ENCODE assay signal across 8 cellular contexts in the genomic region with DNA sequence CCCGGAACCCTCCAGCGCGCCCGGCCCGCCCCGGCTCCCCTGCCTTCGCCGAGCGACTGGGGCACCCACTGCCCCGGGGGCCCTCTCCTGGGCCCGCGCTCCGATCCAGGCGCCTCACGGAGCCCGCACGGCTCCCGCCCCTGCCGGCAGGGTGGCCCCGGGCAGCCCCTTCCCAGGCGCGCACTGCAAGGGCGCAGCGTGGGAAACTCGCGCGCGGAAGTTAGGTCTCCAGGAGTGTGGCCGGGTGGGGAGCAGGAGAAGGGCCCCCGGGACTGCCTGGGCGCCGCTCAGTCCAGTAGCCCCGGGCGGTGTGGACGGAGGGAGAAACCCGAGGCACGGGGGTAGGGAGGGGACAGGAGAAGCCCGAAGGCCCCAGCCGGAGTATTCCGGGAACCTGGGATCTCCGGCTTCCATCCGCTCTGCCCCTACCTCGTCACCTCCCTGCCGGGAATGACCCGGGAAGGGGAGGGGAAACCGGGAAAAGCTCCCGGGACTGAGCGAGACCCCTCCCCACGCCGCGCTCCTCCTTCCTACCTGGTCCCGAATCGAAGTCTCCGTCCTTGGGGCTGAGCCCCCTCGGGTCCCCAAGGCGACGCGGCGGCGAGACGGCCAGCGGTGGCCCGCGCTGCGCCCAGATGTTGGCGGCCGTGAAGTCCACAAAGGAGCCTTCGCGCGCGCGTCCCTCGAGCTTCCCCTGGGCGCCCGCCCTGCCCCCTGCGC. TPM values are rescaled to one million over a fixed set of nuclear protein-coding genes. Genes with fewer than 3 reads are reported as not detected.
DNase-seq lines count a peak whose midpoint lies in the region; ATAC-seq and TF ChIP-seq lines count a peak whose summit lies in the region.

No MANE protein-coding gene starts in this region.

- peak overlapping the region; percentile 99 for H3K4me2 ChIP-seq in OCI-LY3 (ENCODE audit: low read length)

- TF ChIP-seq CTCF in OCI-LY3 (IDR thresholded peaks at IDR 0.05; ENCODE audit: low read depth, low read length) (no peak), right lobe of liver (IDR thresholded peaks at IDR 0.05) (no peak), suprapubic skin (IDR thresholded peaks at IDR 0.05) (no peak)

- no peaks in the 10 kb centered on the region for H3K9me3 ChIP-seq in OCI-LY3 (ENCODE audit: insufficient read depth, low read length)
- no peaks in the 10 kb centered on the region for H3K9me3 ChIP-seq in right lobe of liver
- H3K9me3 ChIP-seq in suprapubic skin, result no peaks in the 10 kb centered on the region

- H3K36me3 Mint-ChIP-seq in central memory CD8-positive, alpha-beta T cell (ENCODE audit: insufficient read depth), result peaks cover 31% of the 10 kb centered on the region

- H4K20me1 ChIP-seq in OCI-LY3 (ENCODE audit: insufficient read depth, low read length), result peaks cover 48% of the 10 kb centered on the region

- H3K4me3 Mint-ChIP-seq in central memory CD8-positive, alpha-beta T cell, result peak overlapping the region; percentile 80

- no peaks in the 10 kb centered on the region for H3K9me3 Mint-ChIP-seq in central memory CD8-positive, alpha-beta T cell

- TF ChIP-seq POLR2A in right lobe of liver (IDR thresholded peaks at IDR 0.05), result no peak
- no peak for TF ChIP-seq POLR2A in suprapubic skin (IDR thresholded peaks at IDR 0.05)

- peaks cover 45% of the 10 kb centered on the region for H3K36me3 ChIP-seq in OCI-LY3 (replicated peaks; ENCODE audit: low read depth, low read length)
- peaks cover 0 to 18% (median 2%) of the 10 kb centered on the region in 4 donors for H3K36me3 ChIP-seq in right lobe of liver
- peaks cover 12% of the 10 kb centered on the region for H3K36me3 ChIP-seq in suprapubic skin

- H3K27ac Mint-ChIP-seq in central memory CD8-positive, alpha-beta T cell (ENCODE audit: low read depth), result peak overlapping the region; percentile 77

- intact Hi-C loops in right lobe of liver (cut with DNase I), result no loop called here
- intact Hi-C loops in posterior vena cava (cut with DNase I), result loop anchor here in 1 of 2 donors (5.0 kb wide), 1 partner anchor 1687 kb away; no protein-coding TSS in a partner anchor

- H3K4me3 ChIP-seq in OCI-LY3 (ENCODE audit: low read length) (peak overlapping the region; percentile 99), right lobe of liver (peak overlapping the region; percentile 75 to 99 (median 93)), suprapubic skin (peak overlapping the region; percentile 91)

- peak; percentile 36 for DNase-seq in NCI-H510A treated with DMSO at 0.1 percent for 48 hours (lab: John Stamatoyannopoulos, UW)
- no peak for DNase-seq in NCI-H510A (lab: John Stamatoyannopoulos, UW)
- DNase-seq in central memory CD8-positive, alpha-beta T cell (ENCODE audit: low spot score in 2 of 2), result no peak
- DNase-seq in right lobe of liver, result peak in 1 of 3 donors; percentile 61
- peak in 1 of 2 donors; percentile 85 for DNase-seq in suprapubic skin (ENCODE audit: low spot score in 2 of 2)
- DNase-seq in posterior vena cava (ENCODE audit: low spot score), result no peak

- H3K79me2 ChIP-seq in OCI-LY3 (ENCODE audit: low read length), result peaks cover 48% of the 10 kb centered on the region

- peaks cover 42% of the 10 kb centered on the region for H3K4me1 Mint-ChIP-seq in central memory CD8-positive, alpha-beta T cell

- TF ChIP-seq EP300 in suprapubic skin (IDR thresholded peaks at IDR 0.05), result no peak

- H3K27me3 Mint-ChIP-seq in central memory CD8-positive, alpha-beta T cell, result no peaks in the 10 kb centered on the region

- H3K9ac ChIP-seq in OCI-LY3 (ENCODE audit: low read length), result peak overlapping the region; percentile 99

- H3K27me3 ChIP-seq in OCI-LY3 (ENCODE audit: low read depth, low read length), result peaks cover 18% of the 10 kb centered on the region
- no peaks in the 10 kb centered on the region for H3K27me3 ChIP-seq in right lobe of liver
- no peaks in the 10 kb centered on the region for H3K27me3 ChIP-seq in suprapubic skin

- no peak overlapping the region for H2AFZ ChIP-seq in OCI-LY3 (ENCODE audit: low read depth, low read length)

- H3K4me1 ChIP-seq in OCI-LY3 (ENCODE audit: low read length), result peaks cover 53% of the 10 kb centered on the region
- H3K4me1 ChIP-seq in right lobe of liver, result peaks cover 0 to 59% (median 13%) of the 10 kb centered on the region in 4 donors
- H3K4me1 ChIP-seq in suprapubic skin, result peaks cover 60% of the 10 kb centered on the region

- no peak for ATAC-seq in central memory CD8-positive, alpha-beta T cell (replicated peaks; ENCODE audit: extremely low read depth, poor library complexity, severe bottlenecking)
- ATAC-seq in right lobe of liver, result peak in 2 of 4 donors; percentile 0 to 5
- no peak for ATAC-seq in GM19467 (IDR thresholded peaks at IDR 0.05; ENCODE audit: unreplicated experiment)

- peak overlapping the region; percentile 91 for H3K27ac ChIP-seq in OCI-LY3 (ENCODE audit: low read length)
- H3K27ac ChIP-seq in right lobe of liver, result peak overlapping the region; percentile 85 to 98 (median 88)
- H3K27ac ChIP-seq in suprapubic skin, result peak overlapping the region; percentile 95

- whole genome bisulfite sequencing in right lobe of liver (ENCODE audit: insufficient coverage, low coverage, low lambda C conversion rate, missing lambda C conversion rate), result 3% methylated on average over 6 of the region's 76 CpGs
- WGBS in suprapubic skin, result no CpG with 5 or more reads among the region's 76 CpGs

RNA-seq across cellular contexts. Expression of a gene that starts 0.5 kb away (rescaled TPM):
- total RNA-seq in right lobe of liver, result 10 to 100 TPM in 4 of 6 experiments, 1 to 10 TPM in 2; 1.2 to 87.3 (median 24.1) TPM
- 100 to 1,000 TPM in 1 of 4 donors, 10 to 100 TPM in 3; 33.2 to 264 (median 60.9) TPM for total RNA-seq in suprapubic skin
- total RNA-seq in posterior vena cava, result 10 to 100 TPM; 47.4 to 85.2 TPM

RNA-seq across cellular contexts. Expression of a gene that starts 19.1 kb away (rescaled TPM):
- 10 to 100 TPM in 5 of 6 experiments, 1 to 10 TPM in 1; 8.8 to 17.5 (median 13.4) TPM for total RNA-seq in right lobe of liver
- 10 to 100 TPM; 23.9 to 51.7 (median 34.2) TPM for total RNA-seq in suprapubic skin
- 10 to 100 TPM; 33.6 to 33.7 TPM for total RNA-seq in posterior vena cava
